Comparison of ENCODE assay signal across 33 cellular contexts in the genomic region with DNA sequence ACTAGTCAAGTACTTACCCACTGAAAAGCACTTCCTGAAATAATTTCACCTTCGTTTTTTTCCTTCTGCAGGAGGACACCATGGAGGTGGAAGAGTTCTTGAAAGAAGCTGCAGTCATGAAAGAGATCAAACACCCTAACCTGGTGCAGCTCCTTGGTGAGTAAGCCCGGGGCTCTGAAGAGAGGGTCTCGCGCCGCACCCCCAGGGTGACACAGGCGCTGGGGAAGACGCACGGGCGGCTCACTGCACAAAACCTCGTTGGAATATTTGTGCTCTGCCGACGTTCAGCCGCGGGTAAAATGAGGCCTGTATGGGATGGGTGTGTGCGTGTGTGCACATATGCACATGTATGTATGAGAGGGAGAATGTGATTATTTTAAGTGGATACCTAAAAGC. TPM values are rescaled to one million over a fixed set of nuclear protein-coding genes. Genes with fewer than 3 reads are reported as not detected.
"Had no signal": no experiment of that assay in that cellular context is flagged by ENCODE, and none has a peak within 500 bp of the region (broad histone marks: within the 10 kb centered on the region; RNA-seq: fewer than 3 reads in every experiment).

No MANE protein-coding gene starts in this region.

- DNase-seq: activated CD4-positive, alpha-beta T cell treated with anti-CD3 and anti-CD28 coated beads for 4 hours; activated CD4-positive, alpha-beta T cell treated with anti-CD3 and anti-CD28 coated beads, Interleukin-2, amount 50 U/mL, for 4 hours; activated naive CD4-positive, alpha-beta T cell treated with Interleukin-2 at 50 U/mL for 16 hours; activated T-cell treated with anti-CD3 and anti-CD28 coated beads for 4 hours; activated T-cell treated with anti-CD3 and anti-CD28 coated beads, Interleukin-2, amount 50 U/mL, for 72 hours; anterior cingulate cortex; body of pancreas; cerebellar nuclear complex; colonic mucosa; effector memory CD4-positive, alpha-beta T cell; head of caudate nucleus; hippocampal formation; mucosa of descending colon; stimulated activated CD4-positive, alpha-beta T cell treated with anti-CD3 and anti-CD28 coated beads, Interleukin-4, amount 100 ng/mL, for 24 hours; stimulated activated naive CD4-positive, alpha-beta T cell; trophoblast cell; uterus had no signal

- H3K27ac ChIP-seq: skin epidermis, uterus had no signal

- H3K4me1 ChIP-seq: colonic mucosa had no signal

- H3K4me3 Mint-ChIP-seq: activated naive CD8-positive, alpha-beta T cell; activated T-cell treated with anti-CD3 and anti-CD28 coated beads, Interleukin-2, amount 50 U/mL, for 72 hours; natural killer cell treated with Interleukin-12 subunit alpha and Interleukin-12 subunit beta and Interleukin-15 and Interleukin-18, amount 100 ng/mL, for 72 hours had no signal

- H3K27me3 ChIP-seq: body of pancreas, colonic mucosa, right lobe of liver, uterus had no signal

- H3K4me3 ChIP-seq: body of pancreas, colonic mucosa, lung, mucosa of descending colon, right lobe of liver, skin epidermis, uterus had no signal

- H3K27ac Mint-ChIP-seq: activated naive CD8-positive, alpha-beta T cell; activated T-cell treated with anti-CD3 and anti-CD28 coated beads, Interleukin-2, amount 50 U/mL, for 72 hours; natural killer cell treated with Interleukin-12 subunit alpha and Interleukin-12 subunit beta and Interleukin-15 and Interleukin-18, amount 100 ng/mL, for 72 hours had no signal

- H3K27me3 Mint-ChIP-seq: activated naive CD8-positive, alpha-beta T cell; natural killer cell treated with Interleukin-12 subunit alpha and Interleukin-12 subunit beta and Interleukin-15 and Interleukin-18, amount 100 ng/mL, for 72 hours had no signal

- H3K9me3 Mint-ChIP-seq: activated T-cell treated with anti-CD3 and anti-CD28 coated beads, Interleukin-2, amount 50 U/mL, for 72 hours; natural killer cell treated with Interleukin-12 subunit alpha and Interleukin-12 subunit beta and Interleukin-15 and Interleukin-18, amount 100 ng/mL, for 72 hours had no signal

- H3K9me3 ChIP-seq: body of pancreas, colonic mucosa, mucosa of descending colon, right lobe of liver, uterus had no signal

- ATAC-seq: activated T-cell treated with anti-CD3 and anti-CD28 coated beads, Interleukin-2, amount 50 U/mL, for 72 hours had no signal

- H3K36me3 ChIP-seq: colonic mucosa, uterus had no signal

RNA-seq across cellular contexts. Expression of a gene that starts 24.6 kb away (rescaled TPM):
- total RNA-seq: activated T-cell treated with anti-CD3 and anti-CD28 coated beads, Interleukin-2, amount 50 U/mL, for 72 hours; body of pancreas; dermis microvascular lymphatic vessel endothelial cell; epithelial cell of proximal tubule; fibroblast of lung; fibroblast of villous mesenchyme; left lobe of liver; lung; mesenteric fat pad; myocyte; natural killer cell treated with Interleukin-12 subunit alpha and Interleukin-12 subunit beta and Interleukin-15 and Interleukin-18, amount 100 ng/mL, for 72 hours; omental fat pad; T-helper 1 cell treated with Interleukin-12 subunit alpha and Interleukin-12 subunit beta and Interleukin-4 antibody, amounts not matched to agents 30 ng/mL and 1 ng/mL, for 36 hours; temporal lobe; uterus had no signal
- polyA plus RNA-seq: fibroblast of lung, keratinocyte had no signal
